Comparison of ENCODE assay signal across 20 cellular contexts in the genomic region with DNA sequence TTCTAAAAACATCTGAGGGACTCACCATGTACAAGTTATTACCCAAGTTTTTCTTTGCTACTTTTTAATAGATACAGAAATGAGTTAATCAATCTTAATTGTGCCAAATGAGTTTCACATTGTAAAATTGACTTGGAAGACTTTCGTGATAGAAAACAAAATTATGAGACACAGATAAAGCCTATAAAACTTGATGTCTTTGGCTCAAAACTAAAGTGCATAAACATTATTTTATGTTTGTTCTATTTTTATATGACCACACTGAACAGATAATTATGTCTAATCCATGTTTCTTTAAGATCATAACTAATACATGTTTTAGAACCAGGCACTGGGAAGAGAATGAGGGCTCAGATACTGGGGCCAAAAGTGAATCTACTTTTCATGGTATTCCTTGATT. TPM values are rescaled to one million over a fixed set of nuclear protein-coding genes. Genes with fewer than 3 reads are reported as not detected.
DNase-seq lines count a peak whose midpoint lies in the region; ATAC-seq and TF ChIP-seq lines count a peak whose summit lies in the region.
"Had no signal": no experiment of that assay in that cellular context is flagged by ENCODE, and none has a peak within 500 bp of the region (broad histone marks: within the 10 kb centered on the region; RNA-seq: fewer than 3 reads in every experiment).

No MANE protein-coding gene starts in this region.

- no peak overlapping the region for H3K4me3 Mint-ChIP-seq in T-cell
- H3K4me3 Mint-ChIP-seq: CD14-positive monocyte; CD4-positive, alpha-beta memory T cell; CD4-positive, CD25-positive, alpha-beta regulatory T cell; CD8-positive, alpha-beta memory T cell had no signal

- H3K4me1 Mint-ChIP-seq in T-cell, result no peaks in the 10 kb centered on the region
- H3K4me1 Mint-ChIP-seq: CD14-positive monocyte; CD4-positive, alpha-beta memory T cell; CD4-positive, CD25-positive, alpha-beta regulatory T cell; CD8-positive, alpha-beta memory T cell had no signal

- H3K4me3 ChIP-seq in LNCaP clone FGC (ENCODE audit: low read depth, low read length) (no peak overlapping the region), coronary artery (no peak overlapping the region)
- H3K4me3 ChIP-seq: BLaER1 had no signal

- POLR2A ChIA-PET in T-cell (lab: Charles Lee), result interaction anchor here in 1 of 2 donors (0.6 kb wide), 1 partner anchor 1189 kb away, joined by 3 read pairs; no protein-coding TSS in a partner anchor

- peaks cover 45 to 49% of the 10 kb centered on the region in 2 donors for H3K27me3 Mint-ChIP-seq in T-cell

- no peak for TF ChIP-seq CTCF in 22Rv1 (IDR thresholded peaks at IDR 0.05)
- TF ChIP-seq CTCF in LNCaP clone FGC (IDR thresholded peaks at IDR 0.05; ENCODE audit: control insufficient read depth, extremely low read depth, insufficient read depth), result no peak
- TF ChIP-seq CTCF in VCaP (conservative IDR thresholded peaks at IDR 0.05), result no peak
- no peak for TF ChIP-seq CTCF in coronary artery (IDR thresholded peaks at IDR 0.05)

- DNase-seq in LNCaP clone FGC (ENCODE audit: low read depth) (peak; percentile 78), left kidney (ENCODE audit: low read depth, low spot score) (peak; percentile 16), T-cell (no peak), glomerular visceral epithelial cell (ENCODE audit: extremely low spot score) (no peak), NCI-H82 (lab: John Stamatoyannopoulos, UW) (no peak), coronary artery (ENCODE audit: low spot score) (no peak)
- DNase-seq: 8988T; ACHN; BE2C; C1 segment of cervical spinal cord; Calu3; CD4-positive, alpha-beta memory T cell; CD4-positive, CD25-positive, alpha-beta regulatory T cell; CD8-positive, alpha-beta memory T cell; COR-L47; DMS79 treated with DMSO at 0.1 percent for 48 hours had no signal

- H3K27ac ChIP-seq in 22Rv1 (peak overlapping the region; percentile 58), VCaP (peak overlapping the region; percentile 34; the same call in 1 of the 2 replicates), coronary artery (no peak overlapping the region)
- H3K27ac ChIP-seq: BLaER1 had no signal

- H3K9me3 Mint-ChIP-seq in T-cell, result peaks cover 8 to 10% (median 9%) of the 10 kb centered on the region in 3 donors

- CTCF ChIA-PET in T-cell (lab: Charles Lee), result no interaction called here

- H3K27ac Mint-ChIP-seq in T-cell, result no peak overlapping the region
- H3K27ac Mint-ChIP-seq: CD14-positive monocyte; CD4-positive, alpha-beta memory T cell; CD4-positive, CD25-positive, alpha-beta regulatory T cell; CD8-positive, alpha-beta memory T cell had no signal

- H3K36me3 Mint-ChIP-seq in T-cell, result peaks cover 10% of the 10 kb centered on the region
- H3K36me3 Mint-ChIP-seq: CD14-positive monocyte; CD4-positive, alpha-beta memory T cell had no signal

- no peak for ATAC-seq in T-cell (replicated peaks in 1 of 4)

RNA-seq across cellular contexts. Expression of a gene that starts 10.1 kb away (rescaled TPM):
- total RNA-seq in T-cell, result 10 to 100 TPM; 24.9 to 34.3 (median 26.1) TPM

Comparison
In these comparisons a context has a peak if more than half of its experiments do, and no peak if none do; other contexts are left out.
1. H3K27ac ChIP-seq: peak in 22Rv1 (single experiment) and VCaP (single experiment); none in coronary artery (0 of 2).
2. DNase-seq: peak in LNCaP clone FGC (single experiment) and left kidney (single experiment); none in T-cell (0 of 34), glomerular visceral epithelial cell (single experiment), NCI-H82 (single experiment) and coronary artery (single experiment).